In the genomic region with DNA sequence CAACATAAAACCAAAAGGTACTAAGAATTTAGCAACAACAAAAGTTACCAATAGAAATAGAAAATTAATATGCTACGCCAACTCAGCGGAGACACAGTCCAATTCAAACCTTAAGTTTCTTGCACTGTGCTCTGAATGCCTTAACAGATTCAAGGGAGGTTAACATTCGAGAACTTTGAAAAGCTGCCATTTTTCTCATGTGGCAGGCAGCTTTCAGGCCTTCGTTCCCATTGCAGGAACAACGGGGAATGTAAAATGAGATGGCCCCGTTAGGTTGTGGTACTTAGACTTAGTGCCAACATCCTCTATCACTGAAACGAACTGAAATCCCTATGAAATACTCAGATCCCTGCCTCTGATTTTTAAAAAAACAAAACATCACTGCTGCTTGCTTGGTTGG, we compare ENCODE assay signal across 12 cellular contexts. TPM values are rescaled to one million over a fixed set of nuclear protein-coding genes. Genes with fewer than 3 reads are reported as not detected.
DNase-seq lines count a peak whose midpoint lies in the region; ATAC-seq, FAIRE-seq and TF ChIP-seq lines count a peak whose summit lies in the region.
"Had no signal": no experiment of that assay in that cellular context is flagged by ENCODE, and none has a peak within 500 bp of the region (broad histone marks: within the 10 kb centered on the region; RNA-seq: fewer than 3 reads in every experiment).

No MANE protein-coding gene starts in this region.

- H3K4me3 Mint-ChIP-seq in activated naive CD4-positive, alpha-beta T cell treated with anti-CD3 and anti-CD28 coated beads, Interleukin-2, amount 10 ng/mL, durations not matched to agents 7 days and 5 days, result no peak overlapping the region
- H3K4me3 Mint-ChIP-seq in naive B cell, result peak overlapping the region in 2 of 8 donors; percentile 11 to 12
- H3K4me3 Mint-ChIP-seq: type B pancreatic cell had no signal

- H3K4me1 ChIP-seq in Karpas-422 (ENCODE audit: low read length), result peaks cover 9% of the 10 kb centered on the region

- H3K9ac ChIP-seq in Karpas-422 (ENCODE audit: low read length), result no peak overlapping the region

- peaks cover 35% of the 10 kb centered on the region for H3K36me3 Mint-ChIP-seq in activated naive CD4-positive, alpha-beta T cell treated with anti-CD3 and anti-CD28 coated beads, Interleukin-2, amount 10 ng/mL, durations not matched to agents 7 days and 5 days
- peaks cover 0 to 9% of the 10 kb centered on the region in 2 donors for H3K36me3 Mint-ChIP-seq in naive B cell

- no peaks in the 10 kb centered on the region; the same call in 1 of the 2 replicates for H3K9me3 ChIP-seq in Karpas-422 (ENCODE audit: low read length)

- H3K79me2 ChIP-seq in Karpas-422 (ENCODE audit: low read length), result peaks cover 100% of the 10 kb centered on the region

- no peak overlapping the region for H3K27ac ChIP-seq in Karpas-422 (ENCODE audit: low read length)

- ATAC-seq in naive B cell (ENCODE audit: low read depth in 2 of 2), result no peak
- no peak for ATAC-seq in HG03469 (IDR thresholded peaks at IDR 0.05; ENCODE audit: unreplicated experiment)
- ATAC-seq: heart right ventricle had no signal

- FAIRE-seq in HTR-8/SVneo (lab: Jason Lieb, UNC), result no peak

- H3K27ac Mint-ChIP-seq in activated naive CD4-positive, alpha-beta T cell treated with anti-CD3 and anti-CD28 coated beads, Interleukin-2, amount 10 ng/mL, durations not matched to agents 7 days and 5 days, result peak overlapping the region; percentile 60
- H3K27ac Mint-ChIP-seq in naive B cell, result peak overlapping the region; percentile 38 to 99 (median 82)
- H3K27ac Mint-ChIP-seq: type B pancreatic cell had no signal

- DNase-seq in activated naive CD4-positive, alpha-beta T cell treated with anti-CD3 and anti-CD28 coated beads, Interleukin-2, amount 10 ng/mL, durations not matched to agents 7 days and 5 days, result no peak
- DNase-seq in activated naive CD4-positive, alpha-beta T cell treated with anti-CD3 and anti-CD28 coated beads, Interleukin-2, amount 50 U/mL, for 16 hours, result no peak
- peak; percentile 36 for DNase-seq in astrocyte of the cerebellum (ENCODE audit: low read depth)
- DNase-seq in naive B cell, result no peak
- no peak for DNase-seq in HCEC 1CT
- DNase-seq in Karpas-422, result no peak
- DNase-seq in HTR-8/SVneo (ENCODE audit: insufficient read length, low spot score), result no peak
- DNase-seq: activated gamma-delta T cell, EL, heart right ventricle had no signal

- peaks cover 35% of the 10 kb centered on the region for H3K36me3 ChIP-seq in Karpas-422 (ENCODE audit: insufficient read depth, low read length)

- no peaks in the 10 kb centered on the region for H3K27me3 Mint-ChIP-seq in activated naive CD4-positive, alpha-beta T cell treated with anti-CD3 and anti-CD28 coated beads, Interleukin-2, amount 10 ng/mL, durations not matched to agents 7 days and 5 days
- no peaks in the 10 kb centered on the region for H3K27me3 Mint-ChIP-seq in naive B cell
- H3K27me3 Mint-ChIP-seq: type B pancreatic cell had no signal

- H2AFZ ChIP-seq in Karpas-422 (ENCODE audit: low read length), result no peak overlapping the region

- no peak overlapping the region for H3K4me2 ChIP-seq in Karpas-422 (ENCODE audit: low read depth, low read length, poor library complexity, severe bottlenecking)

- in situ Hi-C loops in astrocyte of the cerebellum (cut with HindIII; ENCODE audit: low sequenced_read_pairs), result loop anchor here (5.0 kb wide), 1 partner anchor 43 kb away; no protein-coding TSS in a partner anchor

- H3K9me3 Mint-ChIP-seq in activated naive CD4-positive, alpha-beta T cell treated with anti-CD3 and anti-CD28 coated beads, Interleukin-2, amount 10 ng/mL, durations not matched to agents 7 days and 5 days, result peaks cover 7% of the 10 kb centered on the region
- peaks cover 0 to 9% (median 0%) of the 10 kb centered on the region in 7 donors for H3K9me3 Mint-ChIP-seq in naive B cell

- H3K9me2 ChIP-seq in Karpas-422 (replicated peaks; ENCODE audit: insufficient read depth, low read length), result no peaks in the 10 kb centered on the region

- H3K4me1 Mint-ChIP-seq in activated naive CD4-positive, alpha-beta T cell treated with anti-CD3 and anti-CD28 coated beads, Interleukin-2, amount 10 ng/mL, durations not matched to agents 7 days and 5 days, result peaks cover 60% of the 10 kb centered on the region
- H3K4me1 Mint-ChIP-seq in naive B cell, result peaks cover 45 to 88% (median 67%) of the 10 kb centered on the region in 3 donors

- no peak for TF ChIP-seq CTCF in astrocyte of the cerebellum (IDR thresholded peaks at IDR 0.05; ENCODE audit: low read depth, low read length, missing control alignments)

- CTCF ChIA-PET in activated naive CD4-positive, alpha-beta T cell treated with anti-CD3 and anti-CD28 coated beads, Interleukin-2, amount 10 ng/mL, durations not matched to agents 7 days and 5 days (lab: Charles Lee), result no interaction called here

- 0 out of 2 replicates have a peak, but pooled peaks cover 5% of the 10 kb centered on the region for H4K20me1 ChIP-seq in Karpas-422 (ENCODE audit: insufficient read depth, low read depth, low read length)

- H3K4me3 ChIP-seq in astrocyte of the cerebellum (ENCODE audit: low read depth, low read length), result no peak overlapping the region
- H3K4me3 ChIP-seq in Karpas-422 (ENCODE audit: low read length), result no peak overlapping the region
- H3K4me3 ChIP-seq: heart right ventricle had no signal

- H3K27me3 ChIP-seq in Karpas-422 (ENCODE audit: low read length), result no peaks in the 10 kb centered on the region
- H3K27me3 ChIP-seq: heart right ventricle had no signal

RNA-seq across cellular contexts. Expression of a gene that starts 22.4 kb away (rescaled TPM):
- polyA plus RNA-seq in naive B cell (ENCODE audit: low read depth in 6 of 6), result 100 to 1,000 TPM; 103 to 178 (median 154) TPM
- 205 and 280 TPM in 2 replicates for total RNA-seq in Karpas-422 (2014; rRNA removed; shearing (Covaris generic); ENCODE audit: low replicate concordance)

RNA-seq across cellular contexts. Expression of a gene that starts 33.1 kb away (rescaled TPM):
- polyA plus RNA-seq in naive B cell (ENCODE audit: low read depth in 6 of 6), result 1 to 10 TPM in 5 of 6 donors, under 1 TPM in 1; 0.27 to 4.4 (median 3.4) TPM
- 9.6 and 11.6 TPM in 2 replicates for total RNA-seq in Karpas-422 (2014; rRNA removed; shearing (Covaris generic); ENCODE audit: low replicate concordance)
